27 cellular contexts compared by ENCODE assay signal in genomic region chr10:86250399-86250798, GRCh38.
"Had no signal": no experiment of that assay in that cellular context is flagged by ENCODE, and none has a peak within 500 bp of the region (broad histone marks: within the 10 kb centered on the region; RNA-seq: fewer than 3 reads in every experiment).

No MANE protein-coding gene starts in this region.

- H3K36me3 ChIP-seq: esophagus squamous epithelium, right atrium auricular region had no signal

- ATAC-seq: activated naive CD4-positive, alpha-beta T cell treated with anti-CD3 and anti-CD28 coated beads, Interleukin-2, amount 50 U/mL, for 72 hours; activated T-helper 17 cell treated with anti-CD3 and anti-CD28 coated beads, Interleukin-2, amount 50 U/mL, for 72 hours; mucosa of descending colon; WTC11 had no signal

- H3K9ac ChIP-seq: parathyroid adenoma had no signal

- H3K4me1 ChIP-seq: parathyroid adenoma, right atrium auricular region had no signal

- H3K9me3 Mint-ChIP-seq: activated CD4-positive, alpha-beta memory T cell treated with anti-CD3 and anti-CD28 coated beads, Interleukin-2, amount 10 ng/mL, durations not matched to agents 7 days and 5 days; activated T-helper 17 cell treated with anti-CD3 and anti-CD28 coated beads, Interleukin-2, amount 50 U/mL, for 72 hours; T-helper 1 cell treated with Interleukin-12 subunit alpha and Interleukin-12 subunit beta and Interleukin-4 antibody, amounts not matched to agents 30 μg/mL and 1 μg/mL, for 36 hours had no signal

- H3K27ac Mint-ChIP-seq: activated CD4-positive, alpha-beta memory T cell treated with anti-CD3 and anti-CD28 coated beads, Interleukin-2, amount 10 ng/mL, durations not matched to agents 7 days and 5 days; activated CD4-positive, alpha-beta T cell treated with anti-CD3 and anti-CD28 coated beads, Interleukin-2, amount 10 ng/mL, durations not matched to agents 7 days and 5 days; activated naive CD4-positive, alpha-beta T cell treated with anti-CD3 and anti-CD28 coated beads, Interleukin-2, amount 50 U/mL, for 72 hours; activated T-cell treated with anti-CD3 and anti-CD28 coated beads, Interleukin-2, amount 50 U/mL, for 24 hours; activated T-helper 17 cell treated with anti-CD3 and anti-CD28 coated beads, Interleukin-2, amount 50 U/mL, for 72 hours; T-helper 1 cell treated with Interleukin-12 subunit alpha and Interleukin-12 subunit beta and Interleukin-4 antibody, amounts not matched to agents 30 μg/mL and 1 μg/mL, for 36 hours; WTC11 had no signal

- H3K4me1 Mint-ChIP-seq: activated CD4-positive, alpha-beta memory T cell treated with anti-CD3 and anti-CD28 coated beads, Interleukin-2, amount 10 ng/mL, durations not matched to agents 7 days and 5 days; activated CD4-positive, alpha-beta T cell treated with anti-CD3 and anti-CD28 coated beads, Interleukin-2, amount 10 ng/mL, durations not matched to agents 7 days and 5 days; activated T-helper 17 cell treated with anti-CD3 and anti-CD28 coated beads, Interleukin-2, amount 50 U/mL, for 72 hours had no signal

- H3K27me3 ChIP-seq: right atrium auricular region had no signal

- H3K79me2 ChIP-seq: parathyroid adenoma had no signal

- H3K27me3 Mint-ChIP-seq: activated CD4-positive, alpha-beta memory T cell treated with anti-CD3 and anti-CD28 coated beads, Interleukin-2, amount 10 ng/mL, durations not matched to agents 7 days and 5 days; activated CD4-positive, alpha-beta T cell treated with anti-CD3 and anti-CD28 coated beads, Interleukin-2, amount 10 ng/mL, durations not matched to agents 7 days and 5 days had no signal

- H3K4me3 ChIP-seq: esophagus squamous epithelium, lung, mucosa of descending colon, right atrium auricular region had no signal

- H3K4me3 Mint-ChIP-seq: activated CD4-positive, alpha-beta memory T cell treated with anti-CD3 and anti-CD28 coated beads, Interleukin-2, amount 10 ng/mL, durations not matched to agents 7 days and 5 days; activated CD4-positive, alpha-beta T cell treated with anti-CD3 and anti-CD28 coated beads, Interleukin-2, amount 10 ng/mL, durations not matched to agents 7 days and 5 days; activated T-cell treated with anti-CD3 and anti-CD28 coated beads, Interleukin-2, amount 50 U/mL, for 24 hours; activated T-helper 17 cell treated with anti-CD3 and anti-CD28 coated beads, Interleukin-2, amount 50 U/mL, for 72 hours; T-helper 1 cell treated with Interleukin-12 subunit alpha and Interleukin-12 subunit beta and Interleukin-4 antibody, amounts not matched to agents 30 μg/mL and 1 μg/mL, for 36 hours; WTC11 had no signal

- H3K27ac ChIP-seq: epithelial cell of prostate, esophagus squamous epithelium, parathyroid adenoma, right atrium auricular region had no signal

- H3K36me3 Mint-ChIP-seq: activated naive CD4-positive, alpha-beta T cell treated with anti-CD3 and anti-CD28 coated beads, Interleukin-2, amount 50 U/mL, for 72 hours had no signal

- H2AFZ ChIP-seq: parathyroid adenoma had no signal

- DNase-seq: activated CD4-positive, alpha-beta memory T cell treated with anti-CD3 and anti-CD28 coated beads, Interleukin-2, amount 10 ng/mL, durations not matched to agents 7 days and 5 days; activated CD4-positive, alpha-beta T cell treated with anti-CD3 and anti-CD28 coated beads for 1 hour; activated CD4-positive, alpha-beta T cell treated with anti-CD3 and anti-CD28 coated beads, Interleukin-2, amount 10 ng/mL, durations not matched to agents 7 days and 5 days; activated CD8-positive, alpha-beta memory T cell treated with anti-CD3 and anti-CD28 coated beads, Interleukin-2, amount 50 U/mL, for 48 hours; activated naive CD4-positive, alpha-beta T cell; activated T-cell treated with anti-CD3 and anti-CD28 coated beads, Interleukin-2, amount 50 U/mL, for 24 hours; effector CD8-positive, alpha-beta T cell; esophagus squamous epithelium; mesendoderm; mucosa of descending colon; stimulated activated CD4-positive, alpha-beta T cell treated with anti-CD3 and anti-CD28 coated beads, Interleukin-2, amount 100 ng/mL, for 48 hours; stimulated activated naive CD4-positive, alpha-beta T cell treated with Interleukin-2 at 50 U/mL for 16 hours; SW 1271; T-helper 9 cell had no signal

- FAIRE-seq: bronchial epithelial cell, colon, endometrium, frontal cortex, keratinocyte had no signal

- H3K9me3 ChIP-seq: esophagus squamous epithelium, right atrium auricular region had no signal
